In genomic region chr1:87644033-87644432, GRCh38 we compare ENCODE assay signal across 20 cellular contexts.
DNase-seq lines count a peak whose midpoint lies in the region; ATAC-seq and TF ChIP-seq lines count a peak whose summit lies in the region.
"Had no signal": no experiment of that assay in that cellular context is flagged by ENCODE, and none has a peak within 500 bp of the region (broad histone marks: within the 10 kb centered on the region; RNA-seq: fewer than 3 reads in every experiment).

No MANE protein-coding gene starts in this region.

- peaks cover 22% of the 10 kb centered on the region for H3K4me1 Mint-ChIP-seq in HFFc6 (ENCODE audit: low read depth)
- no peaks in the 10 kb centered on the region for H3K4me1 Mint-ChIP-seq in activated T-cell treated with anti-CD3 and anti-CD28 coated beads, Interleukin-2, amount 50 U/mL, for 4 hours (ENCODE audit: low read depth)
- H3K4me1 Mint-ChIP-seq: activated CD8-positive, alpha-beta memory T cell treated with anti-CD3 and anti-CD28 coated beads, Interleukin-2, amount 10 ng/mL, durations not matched to agents 7 days and 5 days; T-cell had no signal

- no peaks in the 10 kb centered on the region for H3K36me3 Mint-ChIP-seq in HFFc6 (ENCODE audit: low read depth)
- no peaks in the 10 kb centered on the region for H3K36me3 Mint-ChIP-seq in activated T-cell treated with anti-CD3 and anti-CD28 coated beads, Interleukin-2, amount 50 U/mL, for 4 hours (ENCODE audit: insufficient read depth)
- H3K36me3 Mint-ChIP-seq: activated CD8-positive, alpha-beta memory T cell treated with anti-CD3 and anti-CD28 coated beads, Interleukin-2, amount 10 ng/mL, durations not matched to agents 7 days and 5 days; T-cell had no signal

- no peaks in the 10 kb centered on the region for H3K9me2 ChIP-seq in hepatocyte (replicated peaks; ENCODE audit: insufficient read depth)

- H3K4me1 ChIP-seq in hepatocyte (ENCODE audit: insufficient read depth) (peaks cover 16% of the 10 kb centered on the region), smooth muscle cell (ENCODE audit: low read depth) (peaks cover 27% of the 10 kb centered on the region)

- H3K9me3 ChIP-seq in hepatocyte (ENCODE audit: low read depth) (no peaks in the 10 kb centered on the region), smooth muscle cell (replicated peaks; ENCODE audit: low read depth) (no peaks in the 10 kb centered on the region)
- H3K9me3 ChIP-seq: esophagus squamous epithelium, MG63 had no signal

- H3K27me3 ChIP-seq in hepatocyte (no peaks in the 10 kb centered on the region), smooth muscle cell (ENCODE audit: low read depth) (no peaks in the 10 kb centered on the region)
- H3K27me3 ChIP-seq: dorsolateral prefrontal cortex, esophagus squamous epithelium, MG63 had no signal

- no peaks in the 10 kb centered on the region; the same call in 1 of the 2 replicates for H3K27me3 Mint-ChIP-seq in HFFc6 (ENCODE audit: insufficient read depth)
- H3K27me3 Mint-ChIP-seq in activated T-cell treated with anti-CD3 and anti-CD28 coated beads, Interleukin-2, amount 50 U/mL, for 4 hours (ENCODE audit: low read depth), result peaks cover 3% of the 10 kb centered on the region

- H3K4me2 ChIP-seq in hepatocyte (no peak overlapping the region), smooth muscle cell (peak overlapping the region; percentile 47)

- TF ChIP-seq CTCF in HFFc6 (IDR thresholded peaks at IDR 0.05), result no peak
- TF ChIP-seq CTCF in hepatocyte (IDR thresholded peaks at IDR 0.05; ENCODE audit: poor library complexity), result no peak
- TF ChIP-seq CTCF in smooth muscle cell (IDR thresholded peaks at IDR 0.05; ENCODE audit: borderline replicate concordance, insufficient read depth, poor library complexity, severe bottlenecking), result no peak

- H2AFZ ChIP-seq in hepatocyte (no peak overlapping the region), smooth muscle cell (ENCODE audit: low read depth) (no peak overlapping the region)

- no peaks in the 10 kb centered on the region for H3K9me3 Mint-ChIP-seq in HFFc6
- no peaks in the 10 kb centered on the region for H3K9me3 Mint-ChIP-seq in activated T-cell treated with anti-CD3 and anti-CD28 coated beads, Interleukin-2, amount 50 U/mL, for 4 hours
- H3K9me3 Mint-ChIP-seq: T-cell had no signal

- H3K27ac ChIP-seq in hepatocyte, result peak overlapping the region; percentile 68
- peak overlapping the region; percentile 83 for H3K27ac ChIP-seq in smooth muscle cell (ENCODE audit: low read depth)
- H3K27ac ChIP-seq: HL-60 had no signal

- H3K79me2 ChIP-seq in hepatocyte, result no peaks in the 10 kb centered on the region
- H3K79me2 ChIP-seq in smooth muscle cell (ENCODE audit: low read depth), result no peaks in the 10 kb centered on the region

- H3K9ac ChIP-seq in smooth muscle cell (ENCODE audit: low read depth), result peak overlapping the region; percentile 53

- H4K20me1 ChIP-seq in hepatocyte (ENCODE audit: insufficient read depth, poor library complexity, severe bottlenecking) (no peaks in the 10 kb centered on the region), smooth muscle cell (ENCODE audit: low read depth) (no peaks in the 10 kb centered on the region)

- DNase-seq in HFFc6 (peak; percentile 13), RPMI7951 (ENCODE audit: low read depth) (peak; percentile 56), hepatocyte (ENCODE audit: low spot score) (peak; percentile 24), smooth muscle cell (lab: John Stamatoyannopoulos, UW; ENCODE audit: unreplicated experiment) (no peak), AML-193 (lab: John Stamatoyannopoulos, UW) (no peak), amniotic stem cell (lab: John Stamatoyannopoulos, UW) (no peak)
- DNase-seq in effector CD4-positive, alpha-beta T cell, result no peak
- no peak for DNase-seq in activated T-cell treated with anti-CD3 and anti-CD28 coated beads, Interleukin-2, amount 50 U/mL, for 4 hours
- DNase-seq: activated CD4-positive, CD25-positive, alpha-beta regulatory T cell; activated CD8-positive, alpha-beta memory T cell treated with anti-CD3 and anti-CD28 coated beads, Interleukin-2, amount 10 ng/mL, durations not matched to agents 7 days and 5 days; activated gamma-delta T cell; dorsolateral prefrontal cortex; esophagus squamous epithelium; left cardiac atrium; MG63; NCI-H2081 treated with DMSO at 0.1 percent for 48 hours; NCI-H526 treated with DMSO at 0.1 percent for 48 hours; T-cell had no signal

- no peak overlapping the region for H3K4me3 Mint-ChIP-seq in HFFc6
- no peak overlapping the region for H3K4me3 Mint-ChIP-seq in activated T-cell treated with anti-CD3 and anti-CD28 coated beads, Interleukin-2, amount 50 U/mL, for 4 hours
- H3K4me3 Mint-ChIP-seq: activated CD8-positive, alpha-beta memory T cell treated with anti-CD3 and anti-CD28 coated beads, Interleukin-2, amount 10 ng/mL, durations not matched to agents 7 days and 5 days; T-cell had no signal

- ATAC-seq in activated T-cell treated with anti-CD3 and anti-CD28 coated beads, Interleukin-2, amount 50 U/mL, for 4 hours, result no peak
- ATAC-seq: activated CD8-positive, alpha-beta memory T cell treated with anti-CD3 and anti-CD28 coated beads, Interleukin-2, amount 10 ng/mL, durations not matched to agents 7 days and 5 days; left cardiac atrium; Panc1; T-cell had no signal

- H3K36me3 ChIP-seq in hepatocyte (replicated peaks; ENCODE audit: insufficient read depth, low read depth) (no peaks in the 10 kb centered on the region), smooth muscle cell (ENCODE audit: low read depth) (no peaks in the 10 kb centered on the region)
- H3K36me3 ChIP-seq: esophagus squamous epithelium, MG63 had no signal

- no peak overlapping the region for H3K27ac Mint-ChIP-seq in HFFc6
- H3K27ac Mint-ChIP-seq: activated CD8-positive, alpha-beta memory T cell treated with anti-CD3 and anti-CD28 coated beads, Interleukin-2, amount 10 ng/mL, durations not matched to agents 7 days and 5 days; T-cell had no signal

- H3K4me3 ChIP-seq in hepatocyte (no peak overlapping the region), smooth muscle cell (no peak overlapping the region)
- H3K4me3 ChIP-seq: dorsolateral prefrontal cortex, esophagus squamous epithelium, MG63 had no signal

- H3F3A ChIP-seq in smooth muscle cell (ENCODE audit: low read depth), result peaks cover 16% of the 10 kb centered on the region

Comparison
In these comparisons a context has a peak if more than half of its experiments do, and no peak if none do; other contexts are left out.
1. DNase-seq: peak in HFFc6 (single experiment), RPMI7951 (single experiment) and hepatocyte (single experiment); none in smooth muscle cell (single experiment), effector CD4-positive, alpha-beta T cell (single experiment), AML-193 (0 of 2), activated T-cell treated with anti-CD3 and anti-CD28 coated beads, Interleukin-2, amount 50 U/mL, for 4 hours (single experiment) and amniotic stem cell (single experiment).